Comparison of ENCODE assay signal across 23 cellular contexts in the genomic region with DNA sequence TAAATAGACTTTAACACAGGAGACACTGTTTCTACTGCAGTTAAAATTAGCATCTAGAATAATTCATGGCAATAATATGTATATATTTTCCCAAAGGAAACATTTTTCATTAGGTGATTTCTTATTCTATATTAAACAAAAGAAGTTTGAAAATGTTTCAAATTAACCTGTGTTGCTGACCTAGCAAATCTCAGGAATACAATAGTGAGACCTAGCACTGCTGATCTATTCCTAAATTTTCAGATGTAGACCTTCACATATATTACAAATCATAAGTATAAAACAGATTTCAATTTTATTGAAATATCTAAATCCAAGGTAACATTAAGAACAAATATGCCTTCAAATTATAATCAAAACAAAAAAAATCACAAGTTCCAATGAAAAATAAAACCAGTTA. TPM values are rescaled to one million over a fixed set of nuclear protein-coding genes. Genes with fewer than 3 reads are reported as not detected.
DNase-seq lines count a peak whose midpoint lies in the region; ATAC-seq, FAIRE-seq and TF ChIP-seq lines count a peak whose summit lies in the region.
"Had no signal": no experiment of that assay in that cellular context is flagged by ENCODE, and none has a peak within 500 bp of the region (broad histone marks: within the 10 kb centered on the region; RNA-seq: fewer than 3 reads in every experiment).

No MANE protein-coding gene starts in this region.

- intact Hi-C loops in IMR-90 (cut with micrococcal nuclease) (no loop called here), K562 (cut with micrococcal nuclease) (no loop called here)

- no peak overlapping the region for H3K9ac ChIP-seq in IMR-90 (ENCODE audit: low read depth, low read length)
- H3K9ac ChIP-seq in K562 (ENCODE audit: insufficient read depth in 1 of 2, low read depth in 2 of 2, low read length in 2 of 2) = no peak overlapping the region
- H3K9ac ChIP-seq: BLaER1 treated with 17β-estradiol and CSF1 and Interleukin-3, amounts not matched to agents 10 nM and 100 nM; GM23248 had no signal

- H3K18ac ChIP-seq in IMR-90 (ENCODE audit: low read depth, low read length) = no peak overlapping the region

- no peak for TF ChIP-seq CTCF in A549 (IDR thresholded peaks at IDR 0.05)
- TF ChIP-seq CTCF in IMR-90 (conservative IDR thresholded peaks at IDR 0.05; ENCODE audit: low read depth, low read length) = no peak
- no peak for TF ChIP-seq CTCF in K562 (IDR thresholded peaks at IDR 0.05 in 2 of 3, conservative IDR thresholded peaks at IDR 0.05 in 1 of 3; ENCODE audit: insufficient read depth in 2 of 3, low read depth in 1 of 3, low read length in 3 of 3)
- TF ChIP-seq CTCF in omental fat pad (IDR thresholded peaks at IDR 0.05) = no peak

- no peak overlapping the region for H3K56ac ChIP-seq in IMR-90 (ENCODE audit: extremely low read depth, insufficient read depth, low read length)

- no peaks in the 10 kb centered on the region for H3K79me2 ChIP-seq in K562 (ENCODE audit: control insufficient read depth, insufficient read depth, low read length)

- H3K9me1 ChIP-seq in IMR-90 (ENCODE audit: insufficient read depth, low read length) (no peaks in the 10 kb centered on the region), K562 (ENCODE audit: control insufficient read depth, insufficient read depth, low read length) (no peaks in the 10 kb centered on the region)

- TF ChIP-seq EP300 in A549 (IDR thresholded peaks at IDR 0.05) (no peak), K562 (IDR thresholded peaks at IDR 0.05; ENCODE audit: low read length) (no peak)

- H3K4me3 ChIP-seq in A549 (no peak overlapping the region), IMR-90 (ENCODE audit: insufficient read depth, low read depth, low read length) (no peak overlapping the region), K562 (no peak overlapping the region)
- H3K4me3 ChIP-seq: BLaER1 treated with 17β-estradiol and CSF1 and Interleukin-3, amounts not matched to agents 10 nM and 100 nM; GM12878; GM23248 had no signal

- H2AK5ac ChIP-seq in IMR-90 (ENCODE audit: low read depth, low read length) = no peak overlapping the region

- no peak for FAIRE-seq in A549 (lab: Jason Lieb, UNC)
- no peak for FAIRE-seq in K562 (lab: Jason Lieb, UNC)
- peak; percentile 9 for FAIRE-seq in islet of Langerhans (lab: Jason Lieb, UNC)
- FAIRE-seq: GM12878, GM19239, H1 had no signal

- CTCF ChIA-PET in A549 (lab: Yijun Ruan, JAX) (no interaction called here), IMR-90 (lab: Yijun Ruan, JAX) (interaction anchor here (0.6 kb wide), 1 partner anchor 12 kb away, joined by 3 read pairs; no protein-coding TSS in a partner anchor), K562 (lab: Yijun Ruan, JAX; ENCODE audit: low intra/inter-chr PET ratio) (no interaction called here)

- H3K27ac ChIP-seq in A549 (no peak overlapping the region), IMR-90 (ENCODE audit: insufficient read depth, low read length) (no peak overlapping the region), K562 (ENCODE audit: extremely low read depth, low read depth, low read length) (no peak overlapping the region)
- H3K27ac ChIP-seq: BLaER1 treated with 17β-estradiol and CSF1 and Interleukin-3, amounts not matched to agents 10 nM and 100 nM; GM23248 had no signal

- H2BK15ac ChIP-seq in IMR-90 (ENCODE audit: low read depth, low read length) = no peak overlapping the region

- no peaks in the 10 kb centered on the region for H3K9me3 ChIP-seq in A549
- no peaks in the 10 kb centered on the region; the same call in 1 of the 2 replicates for H3K9me3 ChIP-seq in IMR-90 (ENCODE audit: control insufficient read depth, insufficient read depth, low read length)
- H3K9me3 ChIP-seq in K562 (replicated peaks; ENCODE audit: control insufficient read depth, insufficient read depth, low read depth, low read length) = peaks cover 2% of the 10 kb centered on the region; the same call in 1 of the 2 replicates
- H3K9me3 ChIP-seq: BE2C had no signal

- TF ChIP-seq POLR2A in A549 (IDR thresholded peaks at IDR 0.05; ENCODE audit: low read length) (no peak), IMR-90 (IDR thresholded peaks at IDR 0.05; ENCODE audit: low read depth, low read length) (no peak), K562 (conservative IDR thresholded peaks at IDR 0.05) (no peak)

- H4K8ac ChIP-seq in IMR-90 (ENCODE audit: low read depth in 2 of 2, low read length in 2 of 2) = no peak overlapping the region

- no peak overlapping the region for H2BK120ac ChIP-seq in IMR-90 (ENCODE audit: low read depth, low read length)

- ATAC-seq in A549 (no peak), IMR-90 (ENCODE audit: low read depth) (no peak), K562 (no peak), omental fat pad (ENCODE audit: low FRiP score) (no peak)
- ATAC-seq: GM12878 had no signal

- no peak overlapping the region for H4K5ac ChIP-seq in IMR-90 (ENCODE audit: low read depth, low read length)

- no peak overlapping the region for H2AK9ac ChIP-seq in IMR-90 (replicated peaks; ENCODE audit: low read depth, low read length, poor library complexity)

- H3K79me1 ChIP-seq in IMR-90 (ENCODE audit: low read depth in 1 of 2, low read length in 2 of 2) = no peaks in the 10 kb centered on the region

- TF ChIP-seq RAD21 in A549 (conservative IDR thresholded peaks at IDR 0.05 in 1 of 2, IDR thresholded peaks at IDR 0.05 in 1 of 2) (no peak), IMR-90 (IDR thresholded peaks at IDR 0.05; ENCODE audit: low read length) (no peak), K562 (CRISPR knock-in tag; conservative IDR thresholded peaks at IDR 0.05 in 1 of 2, IDR thresholded peaks at IDR 0.05 in 1 of 2) (no peak)

- H4K91ac ChIP-seq in IMR-90 (ENCODE audit: insufficient read depth, low read depth, low read length) = no peak overlapping the region

- H3K4ac ChIP-seq in IMR-90 (ENCODE audit: low read depth, low read length) = no peak overlapping the region

- H2BK5ac ChIP-seq in IMR-90 (ENCODE audit: low read depth, low read length, poor library complexity, severe bottlenecking) = no peak overlapping the region

- H2AFZ ChIP-seq in IMR-90 (replicated peaks; ENCODE audit: low read length, poor library complexity) = no peak overlapping the region
- H2AFZ ChIP-seq in K562 (ENCODE audit: low read depth, low read length) = no peak overlapping the region
- H2AFZ ChIP-seq: GM23248 had no signal

- H3K14ac ChIP-seq in IMR-90 (replicated peaks; ENCODE audit: low read depth, low read length) = no peak overlapping the region

- dilution Hi-C loops in IMR-90 (cut with HindIII; ENCODE audit: low sequenced_read_pairs, unreplicated experiment) = no loop called here

- DNase-seq in A549 (ENCODE audit: low read depth in 1 of 2, low spot score in 1 of 2) (no peak), IMR-90 (no peak), K562 (ENCODE audit: extremely low read depth in 1 of 4, low spot score in 3 of 4) (no peak), omental fat pad (ENCODE audit: low spot score) (no peak), D341Med (ENCODE audit: low spot score) (no peak), HUDEP-2 (lab: John Stamatoyannopoulos, UW; ENCODE audit: unreplicated experiment in 76 of 76) (no peak)
- DNase-seq in activated naive CD4-positive, alpha-beta T cell treated with anti-CD3 and anti-CD28 coated beads, Interleukin-2, amount 50 U/mL, for 16 hours = no peak
- DNase-seq: ACHN; AML-193; BE2C; CD4-positive, alpha-beta T cell; CD8-positive, alpha-beta memory T cell; DMS53; DMS79 treated with DMSO at 0.1 percent for 48 hours; GDM1; H7; HCEC 1CT had no signal

- BruUV-seq in IMR-90 (replicated peaks; lab: Mats Ljungman, UMichigan) (no TSS peak), K562 (replicated peaks; lab: Mats Ljungman, UMichigan) (no TSS peak)

- no peak overlapping the region for H3K4me2 ChIP-seq in A549
- no peak overlapping the region for H3K4me2 ChIP-seq in IMR-90 (ENCODE audit: low read depth, low read length)
- no peak overlapping the region for H3K4me2 ChIP-seq in K562 (ENCODE audit: insufficient read depth, low read length)
- H3K4me2 ChIP-seq: BLaER1 treated with 17β-estradiol and CSF1 and Interleukin-3, amounts not matched to agents 10 nM and 100 nM had no signal

- no peaks in the 10 kb centered on the region for H4K20me1 ChIP-seq in IMR-90 (ENCODE audit: insufficient read depth, low read length)
- no peaks in the 10 kb centered on the region for H4K20me1 ChIP-seq in K562 (replicated peaks; ENCODE audit: control insufficient read depth, insufficient read depth, low read length)
- H4K20me1 ChIP-seq: BLaER1 treated with 17β-estradiol and CSF1 and Interleukin-3, amounts not matched to agents 10 nM and 100 nM had no signal

- no peak overlapping the region for H3K23ac ChIP-seq in IMR-90 (ENCODE audit: low read depth, low read length)

- POLR2A ChIA-PET in A549 (lab: Yijun Ruan, JAX) = no interaction called here
- POLR2A ChIA-PET in IMR-90 (lab: Charles Lee; ENCODE audit: unreplicated experiment) = no interaction called here
- POLR2A ChIA-PET in K562 (lab: Yijun Ruan, JAX) = no interaction called here

- H3K36me3 ChIP-seq in IMR-90 (ENCODE audit: control insufficient read depth, insufficient read depth, low read length) (peaks cover 5% of the 10 kb centered on the region; the same call in 1 of the 2 replicates), K562 (ENCODE audit: control insufficient read depth, insufficient read depth, low read length) (peaks cover 19% of the 10 kb centered on the region; the same call in 1 of the 3 replicates)

- H3K27me3 ChIP-seq in IMR-90 (ENCODE audit: control insufficient read depth, insufficient read depth, low read length) (no peaks in the 10 kb centered on the region), K562 (ENCODE audit: control insufficient read depth in 2 of 2, insufficient read depth in 2 of 2, low read length in 2 of 2) (no peaks in the 10 kb centered on the region)
- H3K27me3 ChIP-seq: BE2C; BLaER1 treated with 17β-estradiol and CSF1 and Interleukin-3, amounts not matched to agents 10 nM and 100 nM had no signal

- H3K4me1 ChIP-seq in A549 (no peaks in the 10 kb centered on the region), IMR-90 (ENCODE audit: control insufficient read depth, insufficient read depth, low read length) (no peaks in the 10 kb centered on the region), K562 (replicated peaks in 1 of 2; ENCODE audit: control insufficient read depth in 2 of 2, insufficient read depth in 2 of 2, low read length in 2 of 2) (peaks cover 0 to 3% of the 10 kb centered on the region in 2 experiments; a peak in 1 of 5 replicates)
- H3K4me1 ChIP-seq: BE2C; BLaER1 treated with 17β-estradiol and CSF1 and Interleukin-3, amounts not matched to agents 10 nM and 100 nM had no signal

- in situ Hi-C loops in IMR-90 (cut with MboI; ENCODE audit: low sequenced_read_pairs) = no loop called here
- in situ Hi-C loops in K562 (cut with MboI) = no loop called here

- H2BK20ac ChIP-seq in IMR-90 (ENCODE audit: low read depth, low read length) = no peak overlapping the region

RNA-seq across cellular contexts. Expression of a gene that starts 15.1 kb away (rescaled TPM):
- polyA plus RNA-seq in A549 (2011; rRNA removed) (5.4 and 6.8 TPM in 2 replicates), A549 (2017; fragmentation: RNase III; extraction: RNeasy Plus Mini Kit Qiagen cat#74134 plus additional on column Dnase treatment) (2.6 to 3.6 TPM (median 2.9 TPM) in 3 replicates), IMR-90 (2012; rRNA removed) (1.3 and 1.8 TPM in 2 replicates), K562 (2011; rRNA removed) (11.7 and 13.3 TPM in 2 replicates), K562 (2014; fragmentation: Illumina TruSeq; extraction: Trizol) (6.6 and 10.3 TPM in 2 replicates), K562 (2014; fragmentation: Nextera tagmentation; extraction: Ambion mirVana) (1 to 10 TPM; 2.1 to 3.3 TPM), K562 (2014; rRNA removed) (7.5 and 10.6 TPM in 2 replicates)
- 0.41 and 0.51 TPM in 2 replicates for polyA plus RNA-seq in A549 (2012; cell fraction: cytosol; rRNA removed)
- polyA plus RNA-seq in A549 (2012; cell fraction: nucleus; rRNA removed) = 0.50 and 0.95 TPM in 2 replicates
- polyA minus RNA-seq in A549 (2011; rRNA and poly(A)+ RNA removed) = 5.7 and 6.7 TPM in 2 replicates
- total RNA-seq in IMR-90 (2012; rRNA removed) (5.2 and 11.4 TPM in 2 replicates), K562 (2014; rRNA removed) (10.9 and 24.2 TPM in 2 replicates), K562 (2014; rRNA removed; fragmentation: Illumina TruSeq; extraction: Trizol) (13.4 and 18.0 TPM in 2 replicates), K562 (2015; rRNA removed; fragmentation: Illumina TruSeq; extraction: Trizol) (10.5 and 11.8 TPM in 2 replicates), K562 (2021) (9.7 and 10.1 TPM in 2 replicates), omental fat pad (10 to 100 TPM in 1 of 4 donors, 1 to 10 TPM in 3; 6.2 to 12.0 (median 8.6) TPM)
- 0.19 and 0.26 TPM in 2 replicates for polyA plus RNA-seq in IMR-90 (2012; cell fraction: cytosol; rRNA removed)
- polyA plus RNA-seq in IMR-90 (2012; cell fraction: nucleus; rRNA removed; ENCODE audit: low replicate concordance) = 0.30 and 2.2 TPM in 2 replicates
- 10.5 and 36.3 TPM in 2 replicates for total RNA-seq in K562 (2011; cell fraction: chromatin; rRNA removed; ENCODE audit: low replicate concordance)
- 7.8 and 10.5 TPM in 2 replicates for total RNA-seq in K562 (2011; cell fraction: nucleolus; rRNA removed)
- 14.8 and 27.5 TPM in 2 replicates for total RNA-seq in K562 (2011; cell fraction: nucleoplasm; rRNA removed)
- 1.9 and 4.1 TPM in 2 replicates for polyA plus RNA-seq in K562 (2011; cell fraction: cytosol; rRNA removed)
- polyA plus RNA-seq in K562 (2011; cell fraction: nucleus; rRNA removed) = 12.0 and 17.9 TPM in 2 replicates
- polyA plus RNA-seq in K562 (2012) = 6.1 and 9.3 TPM in 2 replicates
- 26.5 and 26.7 TPM in 2 replicates for polyA minus RNA-seq in K562 (2011; rRNA and poly(A)+ RNA removed)
- polyA minus RNA-seq in K562 (2011; cell fraction: cytosol; rRNA and poly(A)+ RNA removed) = 9.6 and 16.6 TPM in 2 replicates
- polyA minus RNA-seq in K562 (2011; cell fraction: nucleus; rRNA and poly(A)+ RNA removed) = 14.5 and 26.4 TPM in 2 replicates

RNA-seq across cellular contexts. Expression of a gene that starts 15.3 kb away (rescaled TPM):
- 13.7 and 23.4 TPM in 2 replicates for polyA plus RNA-seq in A549 (2011; rRNA removed)
- 14.1 and 15.8 TPM in 2 replicates for polyA plus RNA-seq in A549 (2012; cell fraction: cytosol; rRNA removed)
- polyA plus RNA-seq in A549 (2012; cell fraction: nucleus; rRNA removed) = 9.3 and 13.8 TPM in 2 replicates
- 11.4 to 12.4 TPM (median 12.4 TPM) in 3 replicates for polyA plus RNA-seq in A549 (2017; fragmentation: RNase III; extraction: RNeasy Plus Mini Kit Qiagen cat#74134 plus additional on column Dnase treatment)
- 24.2 and 24.5 TPM in 2 replicates for polyA minus RNA-seq in A549 (2011; rRNA and poly(A)+ RNA removed)
- 72.5 and 92.1 TPM in 2 replicates for total RNA-seq in IMR-90 (2012; rRNA removed)
- 19.9 and 23.3 TPM in 2 replicates for polyA plus RNA-seq in IMR-90 (2012; rRNA removed)
- 9.6 and 17.9 TPM in 2 replicates for polyA plus RNA-seq in IMR-90 (2012; cell fraction: cytosol; rRNA removed)
- polyA plus RNA-seq in IMR-90 (2012; cell fraction: nucleus; rRNA removed; ENCODE audit: low replicate concordance) = 8.1 and 18.7 TPM in 2 replicates
- total RNA-seq in K562 (2011; cell fraction: chromatin; rRNA removed; ENCODE audit: low replicate concordance) = 28.4 and 31.8 TPM in 2 replicates
- 24.7 and 27.8 TPM in 2 replicates for total RNA-seq in K562 (2011; cell fraction: nucleolus; rRNA removed)
- total RNA-seq in K562 (2011; cell fraction: nucleoplasm; rRNA removed) = 25.7 and 27.4 TPM in 2 replicates
- 48.4 and 65.3 TPM in 2 replicates for total RNA-seq in K562 (2014; rRNA removed)
- total RNA-seq in K562 (2014; rRNA removed; fragmentation: Illumina TruSeq; extraction: Trizol) = 77.3 and 80.8 TPM in 2 replicates
- total RNA-seq in K562 (2015; rRNA removed; fragmentation: Illumina TruSeq; extraction: Trizol) = 91.4 and 97.5 TPM in 2 replicates
- total RNA-seq in K562 (2021) = 88.6 and 103 TPM in 2 replicates
- 81.4 and 84.4 TPM in 2 replicates for polyA plus RNA-seq in K562 (2011; rRNA removed)
- 56.2 and 87.8 TPM in 2 replicates for polyA plus RNA-seq in K562 (2011; cell fraction: cytosol; rRNA removed)
- 56.6 and 58.2 TPM in 2 replicates for polyA plus RNA-seq in K562 (2011; cell fraction: nucleus; rRNA removed)
- 36.2 and 50.9 TPM in 2 replicates for polyA plus RNA-seq in K562 (2012)
- 62.3 and 85.4 TPM in 2 replicates for polyA plus RNA-seq in K562 (2014; fragmentation: Illumina TruSeq; extraction: Trizol)
- 10 to 100 TPM; 30.0 to 48.3 TPM for polyA plus RNA-seq in K562 (2014; fragmentation: Nextera tagmentation; extraction: Ambion mirVana)
- polyA plus RNA-seq in K562 (2014; rRNA removed) = 54.1 and 60.6 TPM in 2 replicates
- polyA minus RNA-seq in K562 (2011; rRNA and poly(A)+ RNA removed) = 97.0 and 97.2 TPM in 2 replicates
- 64.3 and 65.9 TPM in 2 replicates for polyA minus RNA-seq in K562 (2011; cell fraction: cytosol; rRNA and poly(A)+ RNA removed)
- 31.9 and 65.2 TPM in 2 replicates for polyA minus RNA-seq in K562 (2011; cell fraction: nucleus; rRNA and poly(A)+ RNA removed)
- total RNA-seq in omental fat pad = 10 to 100 TPM in 3 of 4 donors, 1 to 10 TPM in 1; 8.6 to 19.4 (median 14.1) TPM
